ENCODE assay signal across 1 cellular context in genomic region chrX:24054182-24055042, GRCh38.
TF ChIP-seq lines count a peak whose summit lies in the region.

Gene EIF2S3, plus strand, starts transcription at chrX:24054956. Its CDS starts 13 bp downstream, at chrX:24054969.

TF ChIP-seq in K562, 482 proteins besides CTCF, POLR2A, EP300 and RAD21 (continued from another document and continues in another):
- TF ChIP-seq CLOCK (CRISPR knock-in tag; IDR thresholded peaks at IDR 0.05; ENCODE audit: borderline replicate concordance) (no peak), ZNF609 (CRISPR knock-in tag; IDR thresholded peaks at IDR 0.05; ENCODE audit: borderline replicate concordance) (no peak), MGA (IDR thresholded peaks at IDR 0.05) (peak; percentile 60), TCF7L2 (IDR thresholded peaks at IDR 0.05; ENCODE audit: low read depth, low read length) (no peak), MTF1 (CRISPR knock-in tag; IDR thresholded peaks at IDR 0.05; ENCODE audit: borderline replicate concordance) (no peak), SMC3 (conservative IDR thresholded peaks at IDR 0.05; ENCODE audit: insufficient read depth, low read depth, low read length) (peak; percentile 48), E2F1 (CRISPR knock-in tag; IDR thresholded peaks at IDR 0.05) (peak; percentile 83), MIER1 (IDR thresholded peaks at IDR 0.05; ENCODE audit: low read depth) (no peak), ZHX1 (conservative IDR thresholded peaks at IDR 0.05; ENCODE audit: low read length) (no peak), KAT8 (IDR thresholded peaks at IDR 0.05; ENCODE audit: low read depth) (no peak), NR2C2 (CRISPR knock-in tag; IDR thresholded peaks at IDR 0.05) (no peak), NR2C2 (tag; IDR thresholded peaks at IDR 0.05) (peak; percentile 76; the same call in 1 of the 2 replicates), FOXK1 (CRISPR knock-in tag; IDR thresholded peaks at IDR 0.05; ENCODE audit: borderline replicate concordance) (peak; percentile 52; the same call in 1 of the 2 replicates), CBX3 (IDR thresholded peaks at IDR 0.05; ENCODE audit: borderline replicate concordance in 1 of 2, low read length in 2 of 2) (peak in 1 of 2 experiments; percentile 46; a peak in 2 of 3 replicates), KAT2B (IDR thresholded peaks at IDR 0.05; ENCODE audit: low read depth, low read length) (no peak), YY1 (IDR thresholded peaks at IDR 0.05; ENCODE audit: borderline replicate concordance in 1 of 3, control insufficient read depth in 1 of 3, extremely low read depth in 1 of 3, insufficient read depth in 3 of 3, insufficient read length in 1 of 3, insufficient replicate concordance in 2 of 3, low read depth in 1 of 3, low read length in 2 of 3) (peak; percentile 54 to 93 (median 90)), ZNF699 (CRISPR knock-in tag; IDR thresholded peaks at IDR 0.05; ENCODE audit: insufficient replicate concordance) (no peak), ZNF780A (CRISPR knock-in tag; IDR thresholded peaks at IDR 0.05) (no peak), CC2D1A (IDR thresholded peaks at IDR 0.05) (0 out of 2 replicates have a peak, but pooled peaks have one; percentile 23), RBM34 (IDR thresholded peaks at IDR 0.05; ENCODE audit: borderline replicate concordance, insufficient read depth, low read length) (no peak), RBM22 (IDR thresholded peaks at IDR 0.05; ENCODE audit: low read depth, low read length, poor library complexity, severe bottlenecking) (no peak), ZNF512 (tag; IDR thresholded peaks at IDR 0.05) (no peak), PYGO2 (tag; IDR thresholded peaks at IDR 0.05) (no peak), RBM25 (IDR thresholded peaks at IDR 0.05; ENCODE audit: low read depth, low read length, severe bottlenecking) (no peak), RFX7 (CRISPR knock-in tag; IDR thresholded peaks at IDR 0.05) (no peak), ARID1B (IDR thresholded peaks at IDR 0.05) (no peak; the same call in 1 of the 2 replicates), TCFL5 (CRISPR knock-in tag; conservative IDR thresholded peaks at IDR 0.05) (no peak), ZNF668 (CRISPR knock-in tag; IDR thresholded peaks at IDR 0.05) (no peak), ZNF23 (CRISPR knock-in tag; IDR thresholded peaks at IDR 0.05) (no peak), SPI1 (IDR thresholded peaks at IDR 0.05; ENCODE audit: borderline replicate concordance, low read depth, low read length) (peak; percentile 54; the same call in 1 of the 2 replicates), CHD1 (IDR thresholded peaks at IDR 0.05; ENCODE audit: low read length) (no peak), ZNF24 (IDR thresholded peaks at IDR 0.05) (no peak), CXXC5 (CRISPR knock-in tag; IDR thresholded peaks at IDR 0.05) (peak; percentile 83), BDP1 (IDR thresholded peaks at IDR 0.05; ENCODE audit: insufficient read depth, insufficient read length) (no peak)
